In the genomic region with DNA sequence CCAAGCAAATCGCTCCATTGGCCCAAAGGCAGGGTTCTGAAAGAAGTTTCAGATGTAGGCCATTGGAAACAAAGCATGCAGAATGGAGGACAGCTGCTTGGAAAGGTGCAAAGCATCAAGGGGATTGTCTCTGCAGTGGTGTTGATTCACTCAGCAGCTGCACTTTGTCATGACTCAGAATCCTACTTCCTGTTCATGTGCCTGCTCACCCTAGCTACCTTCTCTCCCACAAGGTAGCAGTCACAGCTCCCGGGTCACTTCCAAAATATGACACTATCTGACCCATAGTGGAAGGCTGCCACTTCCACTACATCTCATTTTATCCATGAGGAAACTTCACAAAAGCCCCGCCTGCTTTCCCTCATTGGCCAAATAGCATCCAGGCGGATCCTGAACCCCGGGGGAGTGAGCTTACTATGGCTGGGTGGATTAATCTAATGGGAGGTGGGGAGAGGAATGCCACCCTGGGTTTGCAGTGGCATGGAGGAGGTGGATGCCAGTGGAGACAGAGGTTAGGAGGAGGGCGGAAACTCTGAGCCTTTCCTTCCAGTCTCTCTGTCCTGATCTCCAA, we compare ENCODE assay signal across 9 cellular contexts.
A peak's percentile ranks its signal among the peaks of the same experiment; 100 is the strongest.
DNase-seq lines count a peak whose midpoint lies in the region; ATAC-seq, FAIRE-seq and TF ChIP-seq lines count a peak whose summit lies in the region.
"Had no signal": no experiment of that assay in that cellular context is flagged by ENCODE, and none has a peak within 500 bp of the region (broad histone marks: within the 10 kb centered on the region; RNA-seq: fewer than 3 reads in every experiment).

No MANE protein-coding gene starts in this region.

- TF ChIP-seq CTCF in heart right ventricle (IDR thresholded peaks at IDR 0.05): no peak

- peaks cover 0 to 10% (median 0%) of the 10 kb centered on the region in 11 donors for H3K9me3 ChIP-seq in heart right ventricle
- H3K9me3 ChIP-seq: neutrophil had no signal

- no peak overlapping the region for H3K4me2 ChIP-seq in mesendoderm (ENCODE audit: low read length)

- H3K4me3 ChIP-seq in mesendoderm (ENCODE audit: low read length) (no peak overlapping the region), heart right ventricle (no peak overlapping the region)

- H3K9ac ChIP-seq in mesendoderm (ENCODE audit: low read length): no peak overlapping the region

- no peaks in the 10 kb centered on the region for H3K79me2 ChIP-seq in mesendoderm (ENCODE audit: control insufficient read depth, insufficient read depth, low read length)

- no CpG with 5 or more reads among the region's 6 CpGs for WGBS in mesendoderm (ENCODE audit: extremely low coverage, insufficient coverage, low lambda C conversion rate)
- WGBS in heart right ventricle, 2 donors: 62 to 63% methylated on average over 6 of the region's 6 CpGs

- H3K23ac ChIP-seq in mesendoderm (ENCODE audit: low read length): no peak overlapping the region

- H3K27me3 ChIP-seq in mesendoderm (ENCODE audit: insufficient read depth, low read length, poor library complexity): no peaks in the 10 kb centered on the region
- peaks cover 0 to 58% (median 23%) of the 10 kb centered on the region in 7 donors for H3K27me3 ChIP-seq in heart right ventricle

- H2BK15ac ChIP-seq in mesendoderm (replicated peaks; ENCODE audit: low read depth): no peak overlapping the region

- ATAC-seq in GM19043 (IDR thresholded peaks at IDR 0.05; ENCODE audit: low read depth, unreplicated experiment) (peak; percentile 86), HG02642 (IDR thresholded peaks at IDR 0.05; ENCODE audit: poor library complexity, unreplicated experiment) (peak; percentile 61), heart right ventricle (no peak), HG02571 (IDR thresholded peaks at IDR 0.05; ENCODE audit: unreplicated experiment) (no peak), HG03108 (IDR thresholded peaks at IDR 0.05; ENCODE audit: unreplicated experiment) (no peak)

- H4K5ac ChIP-seq in mesendoderm (ENCODE audit: low read length): no peak overlapping the region

- no peaks in the 10 kb centered on the region for H3K79me1 ChIP-seq in mesendoderm (ENCODE audit: low read length)

- H2BK5ac ChIP-seq in mesendoderm (ENCODE audit: low read length): no peak overlapping the region

- no peak overlapping the region for H3K56ac ChIP-seq in mesendoderm (ENCODE audit: low read length)

- no peak for FAIRE-seq in RCC 7860 (lab: Jason Lieb, UNC)

- H2AK5ac ChIP-seq in mesendoderm (ENCODE audit: low read length): no peak overlapping the region

- H3K18ac ChIP-seq in mesendoderm (ENCODE audit: low read length): no peak overlapping the region

- no peaks in the 10 kb centered on the region for H3K4me1 ChIP-seq in mesendoderm (ENCODE audit: control insufficient read depth, low read depth, low read length)
- peaks cover 0 to 3% (median under 1%) of the 10 kb centered on the region in 9 donors for H3K4me1 ChIP-seq in heart right ventricle

- H2BK120ac ChIP-seq in mesendoderm (ENCODE audit: low read depth, low read length): no peak overlapping the region

- H3K36me3 ChIP-seq in mesendoderm (ENCODE audit: control insufficient read depth, insufficient read depth, low read length): no peaks in the 10 kb centered on the region
- H3K36me3 ChIP-seq in heart right ventricle: no peaks in the 10 kb centered on the region
- H3K36me3 ChIP-seq: neutrophil had no signal

- H4K8ac ChIP-seq in mesendoderm (ENCODE audit: low read depth, low read length): no peak overlapping the region

- DNase-seq in RCC 7860 (ENCODE audit: low spot score) (peak; percentile 13), mesendoderm (peak; percentile 31), heart right ventricle (no peak)
- DNase-seq: activated gamma-delta T cell had no signal

- H3K27ac ChIP-seq in mesendoderm (ENCODE audit: low read depth, low read length): no peak overlapping the region
- no peak overlapping the region for H3K27ac ChIP-seq in heart right ventricle
- H3K27ac ChIP-seq: neutrophil had no signal

- no peak overlapping the region for H3K4ac ChIP-seq in mesendoderm (ENCODE audit: low read depth, low read length)

- intact Hi-C loops in heart right ventricle (cut with DNase I): no loop called here

Comparison
In these comparisons a context has a peak if more than half of its experiments do, and no peak if none do; other contexts are left out.
1. ATAC-seq: peak in GM19043 (single experiment) and HG02642 (single experiment); none in heart right ventricle (0 of 8), HG02571 (single experiment) and HG03108 (single experiment).
2. DNase-seq: peak in RCC 7860 (single experiment) and mesendoderm (single experiment); none in heart right ventricle (0 of 2).